21 cellular contexts compared by ENCODE assay signal in the genomic region with DNA sequence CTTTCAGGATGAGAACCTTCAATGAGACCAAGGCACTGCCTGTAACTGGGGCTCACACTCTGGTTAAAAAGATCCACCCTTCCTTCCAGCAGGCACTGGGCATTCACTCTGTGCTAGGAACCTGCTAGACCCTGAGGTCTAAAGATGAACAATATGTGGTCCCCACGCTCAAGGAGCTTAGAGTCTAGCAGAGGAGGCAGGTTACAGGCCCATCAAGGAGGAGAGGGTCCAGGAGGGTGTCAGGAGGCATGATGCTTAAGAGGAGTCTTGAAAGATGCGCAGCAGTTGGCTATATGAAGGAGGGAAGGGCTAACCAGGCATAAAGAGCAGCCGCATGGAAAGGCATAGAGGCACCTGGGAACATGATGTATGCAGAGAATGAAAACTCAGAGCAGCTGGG. TPM values are rescaled to one million over a fixed set of nuclear protein-coding genes. Genes with fewer than 3 reads are reported as not detected.
DNase-seq lines count a peak whose midpoint lies in the region; ATAC-seq and TF ChIP-seq lines count a peak whose summit lies in the region.
"Had no signal": no experiment of that assay in that cellular context is flagged by ENCODE, and none has a peak within 500 bp of the region (broad histone marks: within the 10 kb centered on the region; RNA-seq: fewer than 3 reads in every experiment).

No MANE protein-coding gene starts in this region.

- CTCF ChIA-PET in activated naive CD4-positive, alpha-beta T cell treated with anti-CD3 and anti-CD28 coated beads for 36 hours (lab: Charles Lee) = interaction anchor here (1.3 to 6.2 kb wide), 5 partner anchors 10 to 63 kb away, joined by 3 to 58 read pairs (median 6); no protein-coding TSS in a partner anchor

- H3K4ac ChIP-seq in trophoblast cell (ENCODE audit: low read depth, low read length) = no peak overlapping the region

- peaks cover 16% of the 10 kb centered on the region for H3K27me3 ChIP-seq in endodermal cell (ENCODE audit: control insufficient read depth, insufficient read depth, low read length, poor library complexity, severe bottlenecking)
- H3K27me3 ChIP-seq in trophoblast cell (ENCODE audit: insufficient read depth, low read length) = no peaks in the 10 kb centered on the region

- intact Hi-C loops in activated naive CD4-positive, alpha-beta T cell treated with anti-CD3 and anti-CD28 coated beads for 36 hours (cut with micrococcal nuclease) = no loop called here

- H4K91ac ChIP-seq in trophoblast cell (ENCODE audit: low read depth, low read length) = no peak overlapping the region

- H3K4me2 ChIP-seq in trophoblast cell (ENCODE audit: low read length) = no peak overlapping the region
- H3K4me2 ChIP-seq: A549 had no signal

- 95 to 97% methylated on average over 3 of the region's 3 CpGs for WGBS in endodermal cell (ENCODE audit: insufficient coverage in 1 of 2, insufficient read length in 1 of 2), 2 experiments
- no CpG with 5 or more reads among the region's 3 CpGs for WGBS in trophoblast cell (ENCODE audit: extremely low coverage, insufficient coverage, insufficient read length)

- H3K36me3 ChIP-seq in endodermal cell (ENCODE audit: control insufficient read depth, insufficient read depth, low read length) = peaks cover 15% of the 10 kb centered on the region
- H3K36me3 ChIP-seq in trophoblast cell (ENCODE audit: control insufficient read depth in 1 of 2, insufficient read depth in 2 of 2, low read length in 2 of 2) = peaks cover 8 to 19% of the 10 kb centered on the region in 2 experiments

- no peak overlapping the region for H4K12ac ChIP-seq in trophoblast cell (ENCODE audit: low read depth, low read length)

- H3K4me3 ChIP-seq in endodermal cell (ENCODE audit: low read length) (no peak overlapping the region), trophoblast cell (ENCODE audit: low read depth, low read length) (peak overlapping the region; percentile 26)
- H3K4me3 ChIP-seq: A549 had no signal

- no peak overlapping the region for H3K4me3 Mint-ChIP-seq in activated naive CD4-positive, alpha-beta T cell treated with anti-CD3 and anti-CD28 coated beads for 36 hours
- no peak overlapping the region for H3K4me3 Mint-ChIP-seq in endodermal cell

- peaks cover 10% of the 10 kb centered on the region for H3K36me3 Mint-ChIP-seq in activated naive CD4-positive, alpha-beta T cell treated with anti-CD3 and anti-CD28 coated beads for 36 hours (ENCODE audit: low read depth)
- peaks cover 19% of the 10 kb centered on the region for H3K36me3 Mint-ChIP-seq in endodermal cell (ENCODE audit: low read depth)

- no peak overlapping the region for H2BK5ac ChIP-seq in trophoblast cell (ENCODE audit: low read depth, low read length, poor library complexity)

- no peak overlapping the region for H3K23ac ChIP-seq in trophoblast cell (ENCODE audit: low read length)

- peaks cover 1% of the 10 kb centered on the region for H3K79me2 ChIP-seq in trophoblast cell (ENCODE audit: control insufficient read depth, insufficient read depth, low read length, poor library complexity)

- peaks cover 3% of the 10 kb centered on the region for H3K79me1 ChIP-seq in trophoblast cell (ENCODE audit: low read length)

- no peak overlapping the region for H3K18ac ChIP-seq in trophoblast cell (ENCODE audit: low read length)

- H2AFZ ChIP-seq in trophoblast cell (ENCODE audit: insufficient read depth, low read length, poor library complexity) = no peak overlapping the region

- H3K4me1 Mint-ChIP-seq in activated naive CD4-positive, alpha-beta T cell treated with anti-CD3 and anti-CD28 coated beads for 36 hours (ENCODE audit: low read depth) = peaks cover 18% of the 10 kb centered on the region
- H3K4me1 Mint-ChIP-seq in endodermal cell = no peaks in the 10 kb centered on the region

- no peak overlapping the region for H2BK120ac ChIP-seq in trophoblast cell (ENCODE audit: insufficient read depth, low read length, poor library complexity)

- H3K27ac ChIP-seq in endodermal cell (ENCODE audit: low read depth, low read length) (no peak overlapping the region), trophoblast cell (ENCODE audit: low read depth, low read length) (no peak overlapping the region)
- H3K27ac ChIP-seq: A549, C4-2B had no signal

- ATAC-seq in GM19035 (IDR thresholded peaks at IDR 0.05; ENCODE audit: unreplicated experiment) (no peak), GM21360 (IDR thresholded peaks at IDR 0.05; ENCODE audit: unreplicated experiment) (no peak)
- ATAC-seq: A549, PC-3 had no signal

- H3K27ac Mint-ChIP-seq in activated naive CD4-positive, alpha-beta T cell treated with anti-CD3 and anti-CD28 coated beads for 36 hours = no peak overlapping the region
- H3K27ac Mint-ChIP-seq in endodermal cell = no peak overlapping the region

- no peak overlapping the region for H3K14ac ChIP-seq in trophoblast cell (ENCODE audit: low read length)

- no peak for TF ChIP-seq CTCF in endodermal cell (conservative IDR thresholded peaks at IDR 0.05)

- H3K9ac ChIP-seq in endodermal cell (ENCODE audit: extremely low read depth, low read length, poor library complexity, severe bottlenecking) = no peak overlapping the region
- no peak overlapping the region for H3K9ac ChIP-seq in trophoblast cell (ENCODE audit: low read length)

- no peaks in the 10 kb centered on the region for H3K27me3 Mint-ChIP-seq in activated naive CD4-positive, alpha-beta T cell treated with anti-CD3 and anti-CD28 coated beads for 36 hours (ENCODE audit: low read depth)
- H3K27me3 Mint-ChIP-seq in endodermal cell (ENCODE audit: insufficient read depth) = peaks cover 15% of the 10 kb centered on the region

- no peaks in the 10 kb centered on the region for H3K9me3 ChIP-seq in endodermal cell (ENCODE audit: control insufficient read depth, low read length)
- H3K9me3 ChIP-seq in trophoblast cell (ENCODE audit: insufficient read depth, low read depth, low read length) = peaks cover 3% of the 10 kb centered on the region
- H3K9me3 ChIP-seq: A549 had no signal

- peak; percentile 0 for DNase-seq in activated naive CD4-positive, alpha-beta T cell treated with anti-CD3 and anti-CD28 coated beads for 36 hours
- DNase-seq in activated naive CD4-positive, alpha-beta T cell (lab: John Stamatoyannopoulos, UW) = no peak
- peak; percentile 51 for DNase-seq in activated CD8-positive, alpha-beta memory T cell treated with anti-CD3 and anti-CD28 coated beads for 24 hours
- DNase-seq in endodermal cell (peak; percentile 5), trophoblast cell (no peak), NCI-H345 (lab: John Stamatoyannopoulos, UW) (no peak)
- DNase-seq: DND-41, GF-D8, GOT3, KG1, NCI-H1048, NCI-H1436 treated with DMSO at 0.1 percent for 48 hours, NCI-H2029 treated with DMSO at 0.1 percent for 48 hours, NCI-H2171 treated with DMSO at 0.1 percent for 48 hours, NCI-H748 treated with DMSO at 0.1 percent for 48 hours, PC-3 had no signal

- no peak overlapping the region for H2AK5ac ChIP-seq in trophoblast cell (ENCODE audit: low read length)

- H2BK12ac ChIP-seq in trophoblast cell (ENCODE audit: low read length) = no peak overlapping the region

- H4K8ac ChIP-seq in trophoblast cell (ENCODE audit: low read depth, low read length) = no peak overlapping the region

- no peaks in the 10 kb centered on the region for H3K9me3 Mint-ChIP-seq in activated naive CD4-positive, alpha-beta T cell treated with anti-CD3 and anti-CD28 coated beads for 36 hours
- no peaks in the 10 kb centered on the region for H3K9me3 Mint-ChIP-seq in endodermal cell

- H3K4me1 ChIP-seq in endodermal cell (ENCODE audit: control insufficient read depth, insufficient read depth, low read length) (peaks cover 2% of the 10 kb centered on the region), trophoblast cell (ENCODE audit: control insufficient read depth in 1 of 2, insufficient read depth in 2 of 2, low read length in 2 of 2) (peaks cover 2 to 3% of the 10 kb centered on the region in 2 experiments)

RNA-seq across cellular contexts. Expression of a gene that starts 4.5 kb away (rescaled TPM):
- total RNA-seq in activated naive CD4-positive, alpha-beta T cell treated with anti-CD3 and anti-CD28 coated beads for 36 hours = under 1 TPM in 1 of 2 experiments, not detected in 1; 0.24 TPM
- under 1 TPM; 0.24 to 0.97 TPM for total RNA-seq in endodermal cell
- polyA plus RNA-seq in endodermal cell (2013, experiment 1 of 2) = 1.1 TPM
- 0.62 TPM for polyA plus RNA-seq in endodermal cell (2013, experiment 2 of 2)
- 0.73 and 0.86 TPM in 2 replicates for polyA plus RNA-seq in trophoblast cell (2013)
- total RNA-seq: NCI-H460, PC-3 had no signal
- polyA plus RNA-seq: A549 had no signal

RNA-seq across cellular contexts. Expression of a gene that starts 11.7 kb away (rescaled TPM):
- 10 to 100 TPM; 17.8 to 18.7 TPM for total RNA-seq in activated naive CD4-positive, alpha-beta T cell treated with anti-CD3 and anti-CD28 coated beads for 36 hours
- total RNA-seq in endodermal cell = 10 to 100 TPM; 13.3 to 19.9 TPM
- polyA plus RNA-seq in endodermal cell (2013, experiment 1 of 2) = 33.6 TPM
- 25.2 TPM for polyA plus RNA-seq in endodermal cell (2013, experiment 2 of 2)
- polyA plus RNA-seq in trophoblast cell (2013) = 44.4 and 47.5 TPM in 2 replicates

RNA-seq across cellular contexts. Expression of a gene that starts 47.3 kb away (rescaled TPM):
- total RNA-seq in activated naive CD4-positive, alpha-beta T cell treated with anti-CD3 and anti-CD28 coated beads for 36 hours = not detected
- not detected for total RNA-seq in endodermal cell
- polyA plus RNA-seq in endodermal cell (2013, experiment 1 of 2) = 1.1 TPM
- polyA plus RNA-seq in endodermal cell (2013, experiment 2 of 2) = 0.79 TPM
- 0.86 and 1.00 TPM in 2 replicates for polyA plus RNA-seq in trophoblast cell (2013)
- total RNA-seq: PC-3 had no signal

Comparison
In these comparisons a context has a peak if more than half of its experiments do, and no peak if none do; other contexts are left out.
1. DNase-seq: peak in activated naive CD4-positive, alpha-beta T cell treated with anti-CD3 and anti-CD28 coated beads for 36 hours (single experiment), activated CD8-positive, alpha-beta memory T cell treated with anti-CD3 and anti-CD28 coated beads for 24 hours (single experiment) and endodermal cell (single experiment); none in activated naive CD4-positive, alpha-beta T cell (0 of 4), trophoblast cell (0 of 2) and NCI-H345 (single experiment).